ENCODE assay signal across 1 cellular context in the genomic region with DNA sequence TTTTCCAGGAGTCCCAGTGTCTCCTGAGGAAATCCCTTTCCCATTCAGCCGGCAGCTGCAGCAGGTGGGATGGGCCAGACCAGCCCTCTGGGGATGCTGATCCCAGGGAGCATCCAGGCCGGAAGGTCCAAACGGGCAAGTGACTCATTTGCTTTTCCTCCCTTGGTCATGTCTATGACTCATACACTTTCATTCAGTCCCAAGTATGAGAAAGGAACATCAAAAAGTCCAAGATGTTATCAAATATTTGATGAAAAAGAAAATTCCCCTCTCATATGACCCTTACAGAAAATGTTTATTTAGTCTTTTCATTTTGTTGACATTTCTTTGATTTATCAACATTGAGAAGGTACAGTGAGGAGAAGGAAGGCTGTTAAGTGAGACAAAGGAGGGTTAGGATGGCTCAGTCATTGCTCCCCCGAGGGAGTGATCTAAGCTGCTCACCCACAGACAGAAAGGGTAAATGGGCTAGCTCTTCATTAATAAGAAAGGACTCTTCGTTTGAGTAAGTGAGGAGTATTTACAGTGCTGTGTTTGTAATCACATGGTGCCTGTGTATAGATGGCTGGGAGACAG.
TF ChIP-seq lines count a peak whose summit lies in the region.

No MANE protein-coding gene starts in this region.

TF ChIP-seq in HEK293, 187 proteins besides CTCF, POLR2A, EP300 and RAD21 (continued from another document):
- TF ChIP-seq ZBTB21 (tag by site-specific recombination; IDR thresholded peaks at IDR 0.05), result peak; percentile 40; the same call in 1 of the 2 replicates
- 0 out of 2 replicates have a peak, but pooled peaks have one; percentile 13 for TF ChIP-seq ZNF146 (tag by site-specific recombination; IDR thresholded peaks at IDR 0.05)
- no peak for TF ChIP-seq ZNF521 (tag by site-specific recombination; IDR thresholded peaks at IDR 0.05)
- no peak for TF ChIP-seq ZNF768 (tag by site-specific recombination; IDR thresholded peaks at IDR 0.05)
- peak; percentile 62 for TF ChIP-seq ZNF629 (tag by site-specific recombination; IDR thresholded peaks at IDR 0.05)
- TF ChIP-seq BCL6B (tag by site-specific recombination; IDR thresholded peaks at IDR 0.05), result no peak
- TF ChIP-seq IKZF3 (tag by site-specific recombination; IDR thresholded peaks at IDR 0.05), result 0 out of 2 replicates have a peak, but pooled peaks have one; percentile 57
- TF ChIP-seq ZNF394 (tag by site-specific recombination; IDR thresholded peaks at IDR 0.05; ENCODE audit: borderline replicate concordance), result peak; percentile 72; the same call in 1 of the 2 replicates
- TF ChIP-seq PRDM1 (tag by site-specific recombination; IDR thresholded peaks at IDR 0.05), result peak; percentile 86
- TF ChIP-seq ZBTB44 (tag by site-specific recombination; IDR thresholded peaks at IDR 0.05), result no peak
- TF ChIP-seq PRDM6 (tag by site-specific recombination; IDR thresholded peaks at IDR 0.05), result peak; percentile 41; the same call in 1 of the 2 replicates
- TF ChIP-seq ZNF555 (tag by site-specific recombination; conservative IDR thresholded peaks at IDR 0.05), result no peak
- no peak for TF ChIP-seq REST (tag by site-specific recombination; IDR thresholded peaks at IDR 0.05)
- TF ChIP-seq ZSCAN18 (tag by site-specific recombination; IDR thresholded peaks at IDR 0.05), result no peak
- 0 out of 2 replicates have a peak, but pooled peaks have one; percentile 21 for TF ChIP-seq ZFP69B (tag by site-specific recombination; IDR thresholded peaks at IDR 0.05)
- peak; percentile 53 for TF ChIP-seq FEZF1 (tag by site-specific recombination; IDR thresholded peaks at IDR 0.05)
- TF ChIP-seq ZXDB (tag by site-specific recombination; IDR thresholded peaks at IDR 0.05), result 0 out of 2 replicates have a peak, but pooled peaks have one; percentile 19
- no peak for TF ChIP-seq ZNF747 (tag by site-specific recombination; IDR thresholded peaks at IDR 0.05)
- TF ChIP-seq WT1 (tag by site-specific recombination; IDR thresholded peaks at IDR 0.05), result peak; percentile 50; the same call in 1 of the 2 replicates
- 0 out of 2 replicates have a peak, but pooled peaks have one; percentile 28 for TF ChIP-seq ZBTB17 (tag by site-specific recombination; IDR thresholded peaks at IDR 0.05)
- 0 out of 2 replicates have a peak, but pooled peaks have one; percentile 60 for TF ChIP-seq ZNF184 (tag by site-specific recombination; IDR thresholded peaks at IDR 0.05)
- no peak for TF ChIP-seq GLI4 (tag by site-specific recombination; IDR thresholded peaks at IDR 0.05)
- peak; percentile 17; the same call in 1 of the 2 replicates for TF ChIP-seq ZNF600 (tag by site-specific recombination; IDR thresholded peaks at IDR 0.05)
- no peak for TF ChIP-seq MEIS1 (CRISPR knock-in tag; IDR thresholded peaks at IDR 0.05; ENCODE audit: borderline replicate concordance)
- no peak for TF ChIP-seq MYNN (tag by site-specific recombination; IDR thresholded peaks at IDR 0.05; ENCODE audit: borderline replicate concordance)
- peak; percentile 35; the same call in 1 of the 2 replicates for TF ChIP-seq ZNF660 (tag by site-specific recombination; IDR thresholded peaks at IDR 0.05)
- TF ChIP-seq ZNF529 (tag by site-specific recombination; IDR thresholded peaks at IDR 0.05; ENCODE audit: insufficient replicate concordance), result no peak
- no peak for TF ChIP-seq ZNF843 (tag by site-specific recombination; IDR thresholded peaks at IDR 0.05)
- TF ChIP-seq, protein P1, sequence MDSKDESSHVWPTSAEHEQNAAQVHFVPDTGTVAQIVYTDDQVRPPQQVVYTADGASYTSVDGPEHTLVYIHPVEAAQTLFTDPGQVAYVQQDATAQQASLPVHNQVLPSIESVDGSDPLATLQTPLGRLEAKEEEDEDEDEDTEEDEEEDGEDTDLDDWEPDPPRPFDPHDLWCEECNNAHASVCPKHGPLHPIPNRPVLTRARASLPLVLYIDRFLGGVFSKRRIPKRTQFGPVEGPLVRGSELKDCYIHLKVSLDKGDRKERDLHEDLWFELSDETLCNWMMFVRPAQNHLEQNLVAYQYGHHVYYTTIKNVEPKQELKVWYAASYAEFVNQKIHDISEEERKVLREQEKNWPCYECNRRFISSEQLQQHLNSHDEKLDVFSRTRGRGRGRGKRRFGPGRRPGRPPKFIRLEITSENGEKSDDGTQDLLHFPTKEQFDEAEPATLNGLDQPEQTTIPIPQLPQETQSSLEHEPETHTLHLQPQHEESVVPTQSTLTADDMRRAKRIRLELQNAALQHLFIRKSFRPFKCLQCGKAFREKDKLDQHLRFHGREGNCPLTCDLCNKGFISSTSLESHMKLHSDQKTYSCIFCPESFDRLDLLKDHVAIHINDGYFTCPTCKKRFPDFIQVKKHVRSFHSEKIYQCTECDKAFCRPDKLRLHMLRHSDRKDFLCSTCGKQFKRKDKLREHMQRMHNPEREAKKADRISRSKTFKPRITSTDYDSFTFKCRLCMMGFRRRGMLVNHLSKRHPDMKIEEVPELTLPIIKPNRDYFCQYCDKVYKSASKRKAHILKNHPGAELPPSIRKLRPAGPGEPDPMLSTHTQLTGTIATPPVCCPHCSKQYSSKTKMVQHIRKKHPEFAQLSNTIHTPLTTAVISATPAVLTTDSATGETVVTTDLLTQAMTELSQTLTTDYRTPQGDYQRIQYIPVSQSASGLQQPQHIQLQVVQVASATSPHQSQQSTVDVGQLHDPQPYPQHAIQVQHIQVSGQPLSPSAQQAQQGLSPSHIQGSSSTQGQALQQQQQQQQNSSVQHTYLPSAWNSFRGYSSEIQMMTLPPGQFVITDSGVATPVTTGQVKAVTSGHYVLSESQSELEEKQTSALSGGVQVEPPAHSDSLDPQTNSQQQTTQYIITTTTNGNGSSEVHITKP (tag by site-specific recombination; IDR thresholded peaks at IDR 0.05), result peak; percentile 83
- peak; percentile 71; the same call in 1 of the 2 replicates for TF ChIP-seq SCRT2 (tag by site-specific recombination; IDR thresholded peaks at IDR 0.05)
- no peak for TF ChIP-seq ZNF132 (tag by site-specific recombination; IDR thresholded peaks at IDR 0.05; ENCODE audit: borderline replicate concordance)
TF ChIP-seq in HEK293: peak in this region for 28.
